ENCODE assay signal across 1 cellular context in the genomic region with DNA sequence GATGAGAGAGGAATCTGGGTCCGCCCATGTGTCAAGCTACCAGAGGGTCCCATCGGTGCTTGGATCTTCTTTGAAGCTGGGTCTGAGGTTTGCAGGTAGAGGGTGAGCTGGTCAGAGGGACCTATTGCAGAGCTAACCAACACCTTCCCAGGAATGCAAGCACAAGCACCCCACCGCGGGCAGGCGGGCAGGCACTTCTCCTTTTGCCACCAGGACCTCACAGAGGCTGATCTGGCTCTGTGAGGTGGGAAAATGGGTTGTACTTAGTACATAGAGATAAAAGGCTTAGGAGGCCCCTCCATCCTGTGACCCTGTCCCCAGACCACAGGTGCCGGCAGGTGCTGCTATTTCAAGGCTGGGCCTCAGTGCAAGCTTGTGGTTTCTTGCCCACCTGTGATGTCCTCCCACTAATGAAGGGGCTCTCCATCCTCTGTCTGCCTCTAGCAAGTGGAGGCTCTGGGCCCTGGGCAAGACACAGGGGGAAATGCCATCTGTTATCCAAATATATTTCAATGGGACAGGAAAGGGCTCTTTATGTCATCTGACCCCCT.
TF ChIP-seq lines count a peak whose summit lies in the region.

No MANE protein-coding gene starts in this region.

TF ChIP-seq in HepG2, 621 proteins besides CTCF, POLR2A, EP300 and RAD21:
- TF ChIP-seq ZNF282 (IDR thresholded peaks at IDR 0.05; ENCODE audit: partially characterized antibody) (no peak), ARHGAP35 (CRISPR knock-in tag; IDR thresholded peaks at IDR 0.05; ENCODE audit: borderline replicate concordance) (no peak), MIER2 (CRISPR knock-in tag; IDR thresholded peaks at IDR 0.05) (no peak), ASH2L (IDR thresholded peaks at IDR 0.05; ENCODE audit: insufficient read length, low read depth, low read length) (peak; percentile 6), TEAD3 (CRISPR knock-in tag; optimal IDR thresholded peaks at IDR 0.05; ENCODE audit: borderline replicate concordance) (peak; percentile 43)
TF ChIP-seq in HepG2: peak in this region for 2.
